In the genomic region with DNA sequence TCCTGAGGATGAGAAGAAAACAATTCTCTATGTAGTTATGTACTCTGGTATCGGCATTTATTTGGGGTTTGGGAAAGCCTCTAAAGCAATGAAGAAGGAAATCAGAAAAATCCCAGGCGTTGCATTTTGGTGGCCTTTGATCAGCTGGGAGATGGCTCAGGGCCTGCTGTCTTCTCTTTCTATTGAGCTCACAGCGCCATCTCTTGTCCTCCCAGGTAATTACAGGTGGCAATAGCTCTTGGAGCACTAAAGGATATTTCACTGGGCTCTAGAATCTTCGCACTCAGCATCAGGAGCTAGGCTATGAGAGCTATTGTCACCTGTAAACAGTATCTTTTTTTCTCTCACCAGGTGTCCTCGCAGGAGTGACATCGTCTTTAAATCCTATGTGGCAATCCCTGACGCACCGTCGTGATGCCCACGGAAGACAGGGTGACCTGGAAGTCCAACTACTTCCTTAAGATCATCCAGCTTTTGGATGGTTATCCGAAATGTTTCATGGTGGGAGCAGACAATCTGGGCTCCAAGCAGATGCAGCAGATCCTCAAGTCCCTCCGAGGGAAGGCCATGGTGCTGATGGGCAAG, we compare ENCODE assay signal across 8 cellular contexts.
DNase-seq lines count a peak whose midpoint lies in the region; ATAC-seq, FAIRE-seq and TF ChIP-seq lines count a peak whose summit lies in the region.

No MANE protein-coding gene starts in this region.

- no peak overlapping the region for H3K4me3 Mint-ChIP-seq in natural killer cell

- TF ChIP-seq CTCF in D721Med (IDR thresholded peaks at IDR 0.05; ENCODE audit: insufficient read depth, missing control alignments), result peak; percentile 93
- peak; percentile 89 for TF ChIP-seq CTCF in hepatocyte (IDR thresholded peaks at IDR 0.05; ENCODE audit: poor library complexity)
- TF ChIP-seq CTCF in natural killer cell (IDR thresholded peaks at IDR 0.05), result no peak

- no peak overlapping the region for H3K4me3 ChIP-seq in hepatocyte
- H3K4me3 ChIP-seq in skeletal muscle satellite cell (ENCODE audit: low read length), result no peak overlapping the region

- H3K27ac Mint-ChIP-seq in natural killer cell, result no peak overlapping the region

- H3K27me3 ChIP-seq in hepatocyte (peaks cover 7% of the 10 kb centered on the region), skeletal muscle satellite cell (ENCODE audit: control insufficient read depth, insufficient read depth, low read length) (no peaks in the 10 kb centered on the region)

- no peaks in the 10 kb centered on the region for H3K79me2 ChIP-seq in hepatocyte

- 31% methylated on average over 12 of the region's 12 CpGs for whole genome bisulfite sequencing in hepatocyte (ENCODE audit: low lambda C conversion rate, missing lambda C conversion rate)

- no peaks in the 10 kb centered on the region for H3K9me3 Mint-ChIP-seq in natural killer cell

- DNase-seq in D721Med (ENCODE audit: insufficient read length, low spot score), result no peak
- DNase-seq in HK-2 (ENCODE audit: unreplicated experiment), result peak; percentile 54
- DNase-seq in NCI-H82 treated with DMSO at 0.1 percent for 48 hours (lab: John Stamatoyannopoulos, UW; ENCODE audit: unreplicated experiment), result peak; percentile 16
- DNase-seq in anterior cingulate cortex (lab: John Stamatoyannopoulos, UW), result peak in 54 of 58 donors; percentile 1 to 79 (median 34)
- peak; percentile 90 for DNase-seq in hepatocyte (ENCODE audit: low spot score)
- no peak for DNase-seq in natural killer cell

- H3K9me2 ChIP-seq in hepatocyte (replicated peaks; ENCODE audit: insufficient read depth), result no peaks in the 10 kb centered on the region

- intact Hi-C loops in natural killer cell (cut with micrococcal nuclease), result no loop called here

- no peaks in the 10 kb centered on the region for H3K9me3 ChIP-seq in hepatocyte (ENCODE audit: low read depth)
- no peaks in the 10 kb centered on the region for H3K9me3 ChIP-seq in skeletal muscle satellite cell (replicated peaks; ENCODE audit: low read length)

- no peak overlapping the region for H3K27ac ChIP-seq in hepatocyte

- H4K20me1 ChIP-seq in hepatocyte (ENCODE audit: insufficient read depth, poor library complexity, severe bottlenecking), result no peaks in the 10 kb centered on the region

- no peak overlapping the region for H3K4me2 ChIP-seq in hepatocyte
- peak overlapping the region; percentile 44 for H3K4me2 ChIP-seq in skeletal muscle satellite cell (ENCODE audit: low read length)

- no peaks in the 10 kb centered on the region for H3K4me1 Mint-ChIP-seq in natural killer cell

- peak; percentile 99 for FAIRE-seq in D721Med (lab: Jason Lieb, UNC)

- H3K36me3 Mint-ChIP-seq in natural killer cell, result no peaks in the 10 kb centered on the region

- H3K4me1 ChIP-seq in hepatocyte (ENCODE audit: insufficient read depth) (no peaks in the 10 kb centered on the region), skeletal muscle satellite cell (ENCODE audit: control insufficient read depth, insufficient read depth, low read length) (peaks cover 21% of the 10 kb centered on the region)

- H3K36me3 ChIP-seq in hepatocyte (replicated peaks; ENCODE audit: insufficient read depth, low read depth) (no peaks in the 10 kb centered on the region), skeletal muscle satellite cell (ENCODE audit: insufficient read depth, low read length) (no peaks in the 10 kb centered on the region)

- no peak overlapping the region for H2AFZ ChIP-seq in hepatocyte

- H3K27me3 Mint-ChIP-seq in natural killer cell (ENCODE audit: low read depth in 2 of 2), result peaks cover 0 to 6% of the 10 kb centered on the region in 2 donors

- H3K9ac ChIP-seq in skeletal muscle satellite cell (ENCODE audit: low read depth, low read length), result peak overlapping the region; percentile 53

- ATAC-seq in GM19351 (IDR thresholded peaks at IDR 0.05; ENCODE audit: unreplicated experiment), result peak; percentile 87
- ATAC-seq in natural killer cell, result no peak

Comparison
In these comparisons a context has a peak if more than half of its experiments do, and no peak if none do; other contexts are left out.
1. DNase-seq: peak in HK-2 (single experiment), NCI-H82 treated with DMSO at 0.1 percent for 48 hours (single experiment), anterior cingulate cortex (54 of 58) and hepatocyte (single experiment); none in D721Med (single experiment) and natural killer cell (single experiment).